Comparison of ENCODE assay signal across 8 cellular contexts in genomic region chr9:121736964-121737462, GRCh38.
A peak's percentile ranks its signal among the peaks of the same experiment; 100 is the strongest.
DNase-seq lines count a peak whose midpoint lies in the region; ATAC-seq, FAIRE-seq and TF ChIP-seq lines count a peak whose summit lies in the region.

No MANE protein-coding gene starts in this region.

- POLR2A ChIA-PET in activated CD8-positive, alpha-beta T cell treated with anti-CD3 and anti-CD28 coated beads, Interleukin-2, amount 10 ng/mL, durations not matched to agents 7 days and 5 days (lab: Charles Lee), result no interaction called here

- H3K18ac ChIP-seq in mesendoderm (ENCODE audit: low read length), result peak overlapping the region; percentile 53

- WGBS in mesendoderm (ENCODE audit: extremely low coverage, insufficient coverage, low lambda C conversion rate), result no CpG with 5 or more reads among the region's 13 CpGs
- WGBS in transverse colon (ENCODE audit: low coverage in 1 of 2), 2 donors, result 0 to 26% methylated on average over 3 to 13 of the region's 13 CpGs

- no peak overlapping the region for H3K27ac Mint-ChIP-seq in activated CD8-positive, alpha-beta T cell treated with anti-CD3 and anti-CD28 coated beads, Interleukin-2, amount 10 ng/mL, durations not matched to agents 7 days and 5 days

- DNase-seq in LoVo (ENCODE audit: low spot score) (peak; percentile 75), mesendoderm (peak; percentile 83), transverse colon (peak; percentile 89), NCI-H524 (lab: John Stamatoyannopoulos, UW) (no peak), NCI-H1092 (lab: John Stamatoyannopoulos, UW) (no peak), frontal cortex (ENCODE audit: low spot score in 2 of 2) (no peak)
- DNase-seq in activated CD8-positive, alpha-beta T cell treated with anti-CD3 and anti-CD28 coated beads, Interleukin-2, amount 10 ng/mL, durations not matched to agents 7 days and 5 days, result no peak

- no peak for ATAC-seq in activated CD8-positive, alpha-beta T cell treated with anti-CD3 and anti-CD28 coated beads, Interleukin-2, amount 10 ng/mL, durations not matched to agents 7 days and 5 days

- in situ Hi-C loops in transverse colon (cut with MboI; ENCODE audit: low pct_ligation_motif_present in 1 of 4, low pct_unique_long_range_greater_than_20kb in 1 of 4, low sequenced_read_pairs in 3 of 4), result no loop called here

- no peak for TF ChIP-seq CTCF in transverse colon (IDR thresholded peaks at IDR 0.05)

- H3K36me3 Mint-ChIP-seq in activated CD8-positive, alpha-beta T cell treated with anti-CD3 and anti-CD28 coated beads, Interleukin-2, amount 10 ng/mL, durations not matched to agents 7 days and 5 days (ENCODE audit: low read depth), result no peaks in the 10 kb centered on the region

- no peak overlapping the region for H4K5ac ChIP-seq in mesendoderm (ENCODE audit: low read length)

- H3K79me2 ChIP-seq in mesendoderm (ENCODE audit: control insufficient read depth, insufficient read depth, low read length), result peaks cover 7% of the 10 kb centered on the region

- H3K4me1 ChIP-seq in duodenal mucosa (ENCODE audit: control insufficient read depth in 1 of 2, insufficient read depth in 2 of 2, low read length in 2 of 2) (peaks cover 77 to 83% of the 10 kb centered on the region in 2 donors), mesendoderm (ENCODE audit: control insufficient read depth, low read depth, low read length) (peaks cover 31% of the 10 kb centered on the region), transverse colon (peaks cover 65 to 94% (median 93%) of the 10 kb centered on the region in 4 donors)

- no peak overlapping the region for H4K8ac ChIP-seq in mesendoderm (ENCODE audit: low read depth, low read length)

- H3K36me3 ChIP-seq in duodenal mucosa (ENCODE audit: control insufficient read depth in 1 of 2, insufficient read depth in 2 of 2, low read length in 2 of 2) (no peaks in the 10 kb centered on the region), mesendoderm (ENCODE audit: control insufficient read depth, insufficient read depth, low read length) (no peaks in the 10 kb centered on the region), transverse colon (no peaks in the 10 kb centered on the region)

- peak overlapping the region; percentile 30 for H3K23ac ChIP-seq in mesendoderm (ENCODE audit: low read length)

- H3K4me3 ChIP-seq in duodenal mucosa (ENCODE audit: low read depth in 1 of 2, low read length in 2 of 2) (peak overlapping the region; percentile 59 to 73), mesendoderm (ENCODE audit: low read length) (peak overlapping the region; percentile 55), transverse colon (peak overlapping the region; percentile 10 to 49 (median 36))

- H2BK15ac ChIP-seq in mesendoderm (replicated peaks; ENCODE audit: low read depth), result no peak overlapping the region

- no peaks in the 10 kb centered on the region for H3K9me3 Mint-ChIP-seq in activated CD8-positive, alpha-beta T cell treated with anti-CD3 and anti-CD28 coated beads, Interleukin-2, amount 10 ng/mL, durations not matched to agents 7 days and 5 days (ENCODE audit: insufficient read depth)

- H3K9ac ChIP-seq in duodenal mucosa (ENCODE audit: low read depth in 1 of 2, low read length in 2 of 2), result peak overlapping the region; percentile 68 to 88
- peak overlapping the region; percentile 80 for H3K9ac ChIP-seq in mesendoderm (ENCODE audit: low read length)

- H2AK5ac ChIP-seq in mesendoderm (ENCODE audit: low read length), result peak overlapping the region; percentile 67

- no peak for TF ChIP-seq EP300 in transverse colon (IDR thresholded peaks at IDR 0.05; ENCODE audit: low read depth)

- H3K4me2 ChIP-seq in mesendoderm (ENCODE audit: low read length), result peak overlapping the region; percentile 93

- peaks cover 30% of the 10 kb centered on the region for H3K4me1 Mint-ChIP-seq in activated CD8-positive, alpha-beta T cell treated with anti-CD3 and anti-CD28 coated beads, Interleukin-2, amount 10 ng/mL, durations not matched to agents 7 days and 5 days (ENCODE audit: low read depth)

- peak overlapping the region; percentile 70 for H3K4ac ChIP-seq in mesendoderm (ENCODE audit: low read depth, low read length)

- no peak overlapping the region for H3K4me3 Mint-ChIP-seq in activated CD8-positive, alpha-beta T cell treated with anti-CD3 and anti-CD28 coated beads, Interleukin-2, amount 10 ng/mL, durations not matched to agents 7 days and 5 days

- intact Hi-C loops in transverse colon (cut with DNase I; ENCODE audit: low total_unique reads), result no loop called here

- CTCF ChIA-PET in activated CD8-positive, alpha-beta T cell treated with anti-CD3 and anti-CD28 coated beads, Interleukin-2, amount 10 ng/mL, durations not matched to agents 7 days and 5 days (lab: Charles Lee), result no interaction called here

- no peak overlapping the region for H2BK120ac ChIP-seq in mesendoderm (ENCODE audit: low read depth, low read length)

- H3K27me3 Mint-ChIP-seq in activated CD8-positive, alpha-beta T cell treated with anti-CD3 and anti-CD28 coated beads, Interleukin-2, amount 10 ng/mL, durations not matched to agents 7 days and 5 days (ENCODE audit: low read depth), result peaks cover 38% of the 10 kb centered on the region

- H3K79me1 ChIP-seq in mesendoderm (ENCODE audit: low read length), result peaks cover 31% of the 10 kb centered on the region

- H3K56ac ChIP-seq in mesendoderm (ENCODE audit: low read length), result peak overlapping the region; percentile 81

- H2BK5ac ChIP-seq in mesendoderm (ENCODE audit: low read length), result peak overlapping the region; percentile 45

- no peaks in the 10 kb centered on the region for H3K9me3 ChIP-seq in duodenal mucosa (ENCODE audit: control insufficient read depth in 1 of 2, low read length in 2 of 2)
- no peaks in the 10 kb centered on the region for H3K9me3 ChIP-seq in transverse colon

- peak; percentile 90 for TF ChIP-seq POLR2A in transverse colon (IDR thresholded peaks at IDR 0.05)

- FAIRE-seq in frontal cortex (lab: Jason Lieb, UNC), result no peak

- no peaks in the 10 kb centered on the region for H3K27me3 ChIP-seq in duodenal mucosa (ENCODE audit: control insufficient read depth in 1 of 2, insufficient read depth in 2 of 2, low read length in 2 of 2)
- no peaks in the 10 kb centered on the region for H3K27me3 ChIP-seq in mesendoderm (ENCODE audit: insufficient read depth, low read length, poor library complexity)
- H3K27me3 ChIP-seq in transverse colon, result no peaks in the 10 kb centered on the region

- H3K27ac ChIP-seq in duodenal mucosa (ENCODE audit: low read depth, low read length) (peak overlapping the region; percentile 88), mesendoderm (ENCODE audit: low read depth, low read length) (peak overlapping the region; percentile 64), transverse colon (peak overlapping the region; percentile 91 to 93 (median 92))

Comparison
In these comparisons a context has a peak if more than half of its experiments do, and no peak if none do; other contexts are left out.
1. DNase-seq: peak in LoVo (single experiment), mesendoderm (single experiment) and transverse colon (single experiment); none in NCI-H524 (0 of 2), activated CD8-positive, alpha-beta T cell treated with anti-CD3 and anti-CD28 coated beads, Interleukin-2, amount 10 ng/mL, durations not matched to agents 7 days and 5 days (single experiment), NCI-H1092 (single experiment) and frontal cortex (0 of 2).
2. Peak in every context shown above with its lines, with median percentiles within 50 percentile points of each other: H3K27ac ChIP-seq and H3K4me3 ChIP-seq.